ENCODE assay signal across 27 cellular contexts in the genomic region with DNA sequence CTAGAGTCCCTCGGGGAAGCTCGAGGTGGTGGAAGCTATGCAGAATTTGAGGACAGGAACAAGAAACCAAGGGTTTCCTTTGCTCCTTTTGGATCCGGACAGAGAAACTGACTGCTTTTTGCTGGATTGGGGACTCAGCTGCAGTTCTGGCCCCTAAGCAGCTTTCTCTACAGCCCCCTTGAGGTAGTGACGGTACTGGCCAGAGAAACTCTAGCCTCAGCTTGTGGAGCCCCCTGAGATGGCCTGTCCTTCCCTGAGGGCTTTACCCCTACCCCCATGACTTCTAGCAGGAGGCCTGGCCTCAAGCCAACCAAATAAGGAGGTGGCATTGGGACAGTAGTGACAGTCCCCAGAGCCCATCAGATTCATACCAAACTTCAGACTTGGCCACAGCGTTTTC.
"Had no signal": no experiment of that assay in that cellular context is flagged by ENCODE, and none has a peak within 500 bp of the region (broad histone marks: within the 10 kb centered on the region; RNA-seq: fewer than 3 reads in every experiment).

No MANE protein-coding gene starts in this region.

- H3K4me3 Mint-ChIP-seq: activated naive CD8-positive, alpha-beta T cell treated with anti-CD3 and anti-CD28 coated beads for 36 hours; activated T-cell treated with anti-CD3 and anti-CD28 coated beads, Interleukin-2, amount 50 U/mL, for 4 hours; central memory CD8-positive, alpha-beta T cell; immature natural killer cell; stimulated activated naive B cell treated with anti-CD40 and anti-IgM and Interleukin-4, amounts not matched to agents 10 μg/mL and 1 μg/mL and 100 μg/mL, for 72 hours; type B pancreatic cell had no signal

- H3K9ac ChIP-seq: SK-N-SH had no signal

- H3K4me2 ChIP-seq: SK-N-SH had no signal

- H3K27ac Mint-ChIP-seq: activated naive CD8-positive, alpha-beta T cell treated with anti-CD3 and anti-CD28 coated beads for 36 hours; immature natural killer cell; stimulated activated naive B cell treated with anti-CD40 and anti-IgM and Interleukin-4, amounts not matched to agents 10 μg/mL and 1 μg/mL and 100 μg/mL, for 72 hours; type B pancreatic cell had no signal

- H3K9me3 Mint-ChIP-seq: activated naive CD8-positive, alpha-beta T cell treated with anti-CD3 and anti-CD28 coated beads for 36 hours; activated T-cell treated with anti-CD3 and anti-CD28 coated beads, Interleukin-2, amount 50 U/mL, for 4 hours; central memory CD8-positive, alpha-beta T cell; immature natural killer cell; stimulated activated naive B cell treated with anti-CD40 and anti-IgM and Interleukin-4, amounts not matched to agents 10 μg/mL and 1 μg/mL and 100 μg/mL, for 72 hours; type B pancreatic cell had no signal

- H3K4me3 ChIP-seq: breast epithelium, dorsolateral prefrontal cortex, heart right ventricle, left ventricle myocardium inferior, mucosa of descending colon, thoracic aorta had no signal

- H3K4me1 ChIP-seq: breast epithelium, heart right ventricle, left ventricle myocardium inferior had no signal

- DNase-seq: activated CD4-positive, alpha-beta T cell treated with anti-CD3 and anti-CD28 coated beads, Interleukin-2, amount 50 U/mL, for 1 hour; activated CD4-positive, CD25-positive, alpha-beta regulatory T cell treated with anti-CD3 and anti-CD28 coated beads, Interleukin-2, amount 50 U/mL, for 72 hours; activated CD8-positive, alpha-beta memory T cell treated with anti-CD3 and anti-CD28 coated beads, Interleukin-2, amount 50 U/mL, for 4 hours; activated naive CD4-positive, alpha-beta T cell treated with Interleukin-2 at 50 U/mL for 16 hours; activated naive CD8-positive, alpha-beta T cell treated with anti-CD3 and anti-CD28 coated beads for 36 hours; activated T-cell treated with anti-CD3 and anti-CD28 coated beads, Interleukin-2, amount 50 U/mL, for 4 hours; dorsolateral prefrontal cortex; foreskin fibroblast; heart right ventricle; immature natural killer cell; kidney glomerular epithelial cell; left ventricle myocardium inferior; mammary epithelial cell; mucosa of descending colon; occipital lobe; SK-N-SH; stimulated activated CD4-positive, alpha-beta T cell treated with anti-CD3 and anti-CD28 coated beads, Interleukin-2, amount 100 ng/mL, for 48 hours; stimulated activated CD8-positive, alpha-beta memory T cell treated with anti-CD3 and anti-CD28 coated beads, Interleukin-4, amount 100 ng/mL, for 48 hours; stimulated activated naive B cell treated with anti-CD40 and anti-IgM and Interleukin-4, amounts not matched to agents 10 μg/mL and 1 μg/mL and 100 μg/mL, for 72 hours; T-helper 2 cell had no signal

- FAIRE-seq: astrocyte, colon had no signal

- H3K27ac ChIP-seq: breast epithelium, dorsolateral prefrontal cortex, epithelial cell of prostate, heart right ventricle, left ventricle myocardium inferior, thoracic aorta had no signal

- H3K4me1 Mint-ChIP-seq: activated naive CD8-positive, alpha-beta T cell treated with anti-CD3 and anti-CD28 coated beads for 36 hours; immature natural killer cell; stimulated activated naive B cell treated with anti-CD40 and anti-IgM and Interleukin-4, amounts not matched to agents 10 μg/mL and 1 μg/mL and 100 μg/mL, for 72 hours had no signal

- H3K27me3 ChIP-seq: breast epithelium had no signal

- ATAC-seq: activated T-cell treated with anti-CD3 and anti-CD28 coated beads, Interleukin-2, amount 50 U/mL, for 4 hours; heart right ventricle; mucosa of descending colon; stimulated activated naive B cell treated with anti-CD40 and anti-IgM and Interleukin-4, amounts not matched to agents 10 μg/mL and 1 μg/mL and 100 μg/mL, for 72 hours had no signal

- H3K36me3 ChIP-seq: breast epithelium, heart right ventricle, left ventricle myocardium inferior, thoracic aorta had no signal

- H3K9me3 ChIP-seq: breast epithelium, heart right ventricle, left ventricle myocardium inferior, mucosa of descending colon, SK-N-SH, thoracic aorta had no signal
